1 cellular context compared by ENCODE assay signal in genomic region chr12:46546634-46547273, GRCh38.
A peak's percentile ranks its signal among the peaks of the same experiment; 100 is the strongest.
TF ChIP-seq lines count a peak whose summit lies in the region.

No MANE protein-coding gene starts in this region.

TF ChIP-seq in GM12878, 131 proteins besides CTCF, POLR2A, EP300 and RAD21 (continued from another document):
- TF ChIP-seq NR2F1 (conservative IDR thresholded peaks at IDR 0.05): peak; percentile 45; the same call in 1 of the 2 replicates
- peak; percentile 30; the same call in 1 of the 2 replicates for TF ChIP-seq ATF7 (IDR thresholded peaks at IDR 0.05; ENCODE audit: low read depth)
- TF ChIP-seq POU2F2 (IDR thresholded peaks at IDR 0.05; ENCODE audit: borderline replicate concordance, low read depth, low read length): 0 out of 3 replicates have a peak, but pooled peaks have one; percentile 60
- 0 out of 2 replicates have a peak, but pooled peaks have one; percentile 30 for TF ChIP-seq MTA2 (IDR thresholded peaks at IDR 0.05; ENCODE audit: low read depth)
- TF ChIP-seq IKZF2 (IDR thresholded peaks at IDR 0.05): peak; percentile 52 to 61; a peak in 2 of 4 replicates
- TF ChIP-seq POLR2AphosphoS2 (IDR thresholded peaks at IDR 0.05; ENCODE audit: low read depth, low read length): no peak
- no peak for TF ChIP-seq RBBP5 (conservative IDR thresholded peaks at IDR 0.05)
- peak; percentile 40; the same call in 1 of the 2 replicates for TF ChIP-seq NFIC (IDR thresholded peaks at IDR 0.05; ENCODE audit: low read depth, low read length)
- TF ChIP-seq EGR1 (IDR thresholded peaks at IDR 0.05; ENCODE audit: borderline replicate concordance in 1 of 2, low read depth in 2 of 2, low read length in 2 of 2): peak in 1 of 2 experiments; percentile 89; a peak in 2 of 3 replicates
- TF ChIP-seq NBN (IDR thresholded peaks at IDR 0.05): 0 out of 2 replicates have a peak, but pooled peaks have one; percentile 34
- peak; percentile 92 for TF ChIP-seq RUNX3 (IDR thresholded peaks at IDR 0.05; ENCODE audit: low read length)
- no peak for TF ChIP-seq ATF2 (IDR thresholded peaks at IDR 0.05; ENCODE audit: low read length)
- peak; percentile 55 for TF ChIP-seq PKNOX1 (IDR thresholded peaks at IDR 0.05)
